ENCODE assay signal across 8 cellular contexts in the genomic region with DNA sequence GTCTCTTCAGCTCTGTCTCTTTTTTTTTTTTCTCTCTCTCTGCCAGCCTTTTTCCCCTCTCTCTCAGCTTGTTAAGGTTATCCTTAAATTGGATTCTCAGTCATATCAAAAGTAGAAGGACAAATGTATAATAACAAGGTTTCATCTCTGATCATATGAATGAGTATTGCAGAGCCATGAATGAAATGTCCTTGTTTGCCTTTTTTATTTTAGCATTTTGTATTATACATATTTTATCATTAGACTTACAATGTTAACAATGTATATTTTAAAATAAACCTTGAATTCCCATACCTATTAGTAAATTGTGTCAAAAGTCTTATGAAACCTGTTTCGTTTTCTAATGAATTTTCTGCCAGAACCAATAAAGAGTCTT. TPM values are rescaled to one million over a fixed set of nuclear protein-coding genes. Genes with fewer than 3 reads are reported as not detected.
DNase-seq lines count a peak whose midpoint lies in the region; ATAC-seq and TF ChIP-seq lines count a peak whose summit lies in the region.

No MANE protein-coding gene starts in this region.

- H3K36me3 Mint-ChIP-seq in chondrocyte (ENCODE audit: low read depth), result no peaks in the 10 kb centered on the region

- POLR2A ChIA-PET in A673 (lab: Charles Lee; ENCODE audit: low non-redundant PET), result interaction anchor here (0.5 kb wide), 1 partner anchor 59 kb away, joined by 4 read pairs; no protein-coding TSS in a partner anchor

- H3K27me3 Mint-ChIP-seq in chondrocyte (ENCODE audit: low read depth), result no peaks in the 10 kb centered on the region

- H3K4me3 ChIP-seq in A673 (ENCODE audit: low read depth, low read length, poor library complexity, severe bottlenecking), result peak overlapping the region; percentile 60
- peak overlapping the region; percentile 55 for H3K4me3 ChIP-seq in HUES64 (ENCODE audit: low read length)

- BruUV-seq in A673 (replicated peaks; lab: Mats Ljungman, UMichigan), result no TSS peak

- H3K4me1 ChIP-seq in A673 (ENCODE audit: insufficient read depth, low read length, poor library complexity, severe bottlenecking) (peaks cover 32% of the 10 kb centered on the region), HUES64 (ENCODE audit: insufficient read depth, low read length) (peaks cover 31% of the 10 kb centered on the region)

- DNase-seq in A673 (ENCODE audit: low spot score), result no peak
- DNase-seq in chondrocyte (ENCODE audit: low spot score), result no peak
- DNase-seq in myocyte (ENCODE audit: low read depth), result peak; percentile 34
- no peak for DNase-seq in central memory CD4-positive, alpha-beta T cell
- DNase-seq in NCI-H1105 treated with DMSO at 0.1 percent for 48 hours (lab: John Stamatoyannopoulos, UW), result no peak
- no peak for DNase-seq in H4 (ENCODE audit: low spot score)

- H3K27ac Mint-ChIP-seq in chondrocyte (ENCODE audit: unreplicated experiment), result peak overlapping the region; percentile 98

- H3K27ac ChIP-seq in A673 (ENCODE audit: low read depth, low read length, poor library complexity, severe bottlenecking), result peak overlapping the region; percentile 99
- no peak overlapping the region for H3K27ac ChIP-seq in HUES64 (ENCODE audit: low read depth, low read length)

- TF ChIP-seq CTCF in A673 (conservative IDR thresholded peaks at IDR 0.05; ENCODE audit: low read depth, low read length) (no peak), chondrocyte (IDR thresholded peaks at IDR 0.05) (no peak)

- H3K36me3 ChIP-seq in A673 (ENCODE audit: insufficient read depth, low read length, poor library complexity, severe bottlenecking) (no peaks in the 10 kb centered on the region), HUES64 (ENCODE audit: insufficient read depth, low read length) (no peaks in the 10 kb centered on the region)

- WGBS in HUES64, result no CpG with 5 or more reads among the region's 1 CpG

- peak overlapping the region; percentile 93 for H3K4me3 Mint-ChIP-seq in chondrocyte (ENCODE audit: unreplicated experiment)

- H3K27me3 ChIP-seq in A673 (replicated peaks; ENCODE audit: insufficient read depth, low read depth, low read length, poor library complexity) (no peaks in the 10 kb centered on the region), HUES64 (ENCODE audit: insufficient read depth, low read length) (no peaks in the 10 kb centered on the region)

- no peak for ATAC-seq in HG03565 (IDR thresholded peaks at IDR 0.05; ENCODE audit: unreplicated experiment)

- intact Hi-C loops in A673 (cut with micrococcal nuclease; ENCODE audit: unreplicated experiment), result no loop called here

- peak overlapping the region; percentile 93; the same call in 1 of the 2 replicates for H3K9ac ChIP-seq in HUES64 (ENCODE audit: low read depth, low read length)

- H3K4me1 Mint-ChIP-seq in chondrocyte (ENCODE audit: low read depth), result peaks cover 42% of the 10 kb centered on the region

- H3K9me3 ChIP-seq in A673 (ENCODE audit: low read depth, low read length, poor library complexity, severe bottlenecking) (no peaks in the 10 kb centered on the region), HUES64 (ENCODE audit: insufficient read depth, low read depth, low read length) (no peaks in the 10 kb centered on the region)

- H3K9me3 Mint-ChIP-seq in chondrocyte (ENCODE audit: low read depth), result no peaks in the 10 kb centered on the region

- CTCF ChIA-PET in A673 (lab: Charles Lee), result interaction anchor here (1.8 kb wide), 1 partner anchor 109 kb away, joined by 7 read pairs; no protein-coding TSS in a partner anchor

RNA-seq across cellular contexts. Expression of a gene that starts 0.6 kb away (rescaled TPM):
- 28.3 and 34.5 TPM in 2 replicates for total RNA-seq in A673 (2021)
- polyA plus RNA-seq in HUES64 (2013, experiment 1 of 2), result 11.4 TPM
- 13.6 TPM for polyA plus RNA-seq in HUES64 (2013, experiment 2 of 2)
- total RNA-seq in chondrocyte, result 103 to 109 TPM (median 109 TPM) in 3 replicates
- total RNA-seq in myocyte, result 223 and 226 TPM in 2 replicates
- polyA plus RNA-seq in myocyte (2012), result 87.1 TPM
- 18.3 and 23.8 TPM in 2 replicates for total RNA-seq in H4 (2014; rRNA removed; shearing (Covaris generic))

RNA-seq across cellular contexts. Expression of a gene that starts 26.5 kb away (rescaled TPM):
- total RNA-seq in A673 (2021) (195 and 213 TPM in 2 replicates), chondrocyte (86.5 to 141 TPM (median 92.0 TPM) in 3 replicates), myocyte (107 and 134 TPM in 2 replicates)
- polyA plus RNA-seq in HUES64 (2013, experiment 1 of 2), result 172 TPM
- polyA plus RNA-seq in HUES64 (2013, experiment 2 of 2), result 162 TPM
- polyA plus RNA-seq in myocyte (2012), result 63.7 TPM
- 88.2 and 98.9 TPM in 2 replicates for total RNA-seq in H4 (2014; rRNA removed; shearing (Covaris generic))

RNA-seq across cellular contexts. Expression of a gene that starts 40.4 kb away (rescaled TPM):
- total RNA-seq in A673 (2021), result 0.07 TPM in 1 of 2 replicates, not detected in the other
- polyA plus RNA-seq in HUES64 (2013, experiment 1 of 2), result 0.25 TPM
- polyA plus RNA-seq in HUES64 (2013, experiment 2 of 2), result 0.38 TPM
- 0.10 to 0.15 TPM (median 0.10 TPM) in 3 replicates for total RNA-seq in chondrocyte
- 2.2 and 2.3 TPM in 2 replicates for total RNA-seq in myocyte
- polyA plus RNA-seq in myocyte (2012), result 0.39 TPM
- 0.02 TPM in 1 of 2 replicates, not detected in the other for total RNA-seq in H4 (2014; rRNA removed; shearing (Covaris generic))
